26 cellular contexts compared by ENCODE assay signal in the genomic region with DNA sequence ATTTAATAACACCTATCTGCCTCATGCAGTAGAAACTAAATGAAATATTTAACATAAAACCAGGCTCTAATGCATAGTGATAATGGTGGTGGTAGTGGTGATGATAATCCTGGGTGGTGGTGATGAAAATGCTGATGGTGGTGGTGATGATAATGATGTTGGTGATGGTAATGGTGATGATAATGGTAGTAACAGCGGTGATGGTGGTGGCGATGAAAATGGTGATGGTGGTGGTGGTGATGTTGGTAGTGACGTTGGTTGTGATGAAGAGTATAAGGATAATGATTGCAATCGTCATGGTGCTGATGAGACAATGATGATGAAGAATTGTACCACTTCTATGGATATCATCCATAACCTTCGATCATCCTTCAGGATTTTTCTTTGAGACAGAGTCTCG.
DNase-seq lines count a peak whose midpoint lies in the region; ATAC-seq, FAIRE-seq and TF ChIP-seq lines count a peak whose summit lies in the region.
"Had no signal": no experiment of that assay in that cellular context is flagged by ENCODE, and none has a peak within 500 bp of the region (broad histone marks: within the 10 kb centered on the region; RNA-seq: fewer than 3 reads in every experiment).

No MANE protein-coding gene starts in this region.

- H2BK20ac ChIP-seq in IMR-90 (ENCODE audit: low read depth, low read length) = no peak overlapping the region

- H3K9me3 ChIP-seq in IMR-90 (ENCODE audit: control insufficient read depth, insufficient read depth, low read length) (no peaks in the 10 kb centered on the region), esophagus muscularis mucosa (no peaks in the 10 kb centered on the region)
- H3K9me3 ChIP-seq: BE2C, BLaER1 had no signal

- no peak overlapping the region for H3K9ac ChIP-seq in IMR-90 (ENCODE audit: low read depth, low read length)
- H3K9ac ChIP-seq: BLaER1 had no signal

- H3K79me1 ChIP-seq in IMR-90 (ENCODE audit: low read depth in 1 of 2, low read length in 2 of 2) = no peaks in the 10 kb centered on the region

- 100% methylated on average over 2 of the region's 6 CpGs; no CpG with 5 or more reads in 1 of the 2 experiments for WGBS in IMR-90 (ENCODE audit: extremely low coverage in 2 of 2, insufficient read length in 1 of 2), 2 experiments
- 94% methylated on average over 6 of the region's 6 CpGs for WGBS in esophagus muscularis mucosa

- CTCF ChIA-PET in IMR-90 (lab: Yijun Ruan, JAX) = no interaction called here

- H3K27ac ChIP-seq in IMR-90 (ENCODE audit: insufficient read depth, low read length) = no peak overlapping the region
- H3K27ac ChIP-seq in esophagus muscularis mucosa (replicated peaks in 1 of 4) = no peak overlapping the region
- H3K27ac ChIP-seq: BLaER1 had no signal

- H3K14ac ChIP-seq in IMR-90 (replicated peaks; ENCODE audit: low read depth, low read length) = no peak overlapping the region

- no peak overlapping the region for H2BK15ac ChIP-seq in IMR-90 (ENCODE audit: low read depth, low read length)

- no peak overlapping the region for H3K18ac ChIP-seq in IMR-90 (ENCODE audit: low read depth, low read length)

- DNase-seq in HTR-8/SVneo (ENCODE audit: insufficient read length, low spot score) (no peak), IMR-90 (no peak), esophagus muscularis mucosa (ENCODE audit: extremely low spot score) (peak; percentile 8), urothelium cell line (ENCODE audit: low spot score) (no peak)
- DNase-seq: 8988T; ACHN; BE2C; C1 segment of cervical spinal cord; CD4-positive, alpha-beta memory T cell; CD4-positive, CD25-positive, alpha-beta regulatory T cell; CD8-positive, alpha-beta memory T cell; COR-L47; DMS 273 treated with DMSO at 0.1 percent for 48 hours; DMS153; DMS53; DMS79; DND-41; EL; GDM1 had no signal

- intact Hi-C loops in IMR-90 (cut with micrococcal nuclease) (no loop called here), esophagus muscularis mucosa (cut with DNase I) (no loop called here)

- no peak overlapping the region for H3K23ac ChIP-seq in IMR-90 (ENCODE audit: low read depth, low read length)

- H2AK5ac ChIP-seq in IMR-90 (ENCODE audit: low read depth, low read length) = 0 out of 2 replicates have a peak overlapping the region, but pooled peaks have one; percentile 40

- no peaks in the 10 kb centered on the region for H4K20me1 ChIP-seq in IMR-90 (ENCODE audit: insufficient read depth, low read length)
- H4K20me1 ChIP-seq: BLaER1 had no signal

- TF ChIP-seq EP300 in esophagus muscularis mucosa (IDR thresholded peaks at IDR 0.05) = no peak

- H3K4me3 ChIP-seq in IMR-90 (ENCODE audit: insufficient read depth, low read depth, low read length) (no peak overlapping the region), esophagus muscularis mucosa (no peak overlapping the region)
- H3K4me3 ChIP-seq: BLaER1, GM12878 had no signal

- H3K9me1 ChIP-seq in IMR-90 (ENCODE audit: insufficient read depth, low read length) = no peaks in the 10 kb centered on the region

- H4K5ac ChIP-seq in IMR-90 (ENCODE audit: low read depth, low read length) = no peak overlapping the region

- no peak overlapping the region for H2AFZ ChIP-seq in IMR-90 (replicated peaks; ENCODE audit: low read length, poor library complexity)

- TF ChIP-seq CTCF in IMR-90 (conservative IDR thresholded peaks at IDR 0.05; ENCODE audit: low read depth, low read length) (no peak), esophagus muscularis mucosa (IDR thresholded peaks at IDR 0.05) (no peak)

- POLR2A ChIA-PET in IMR-90 (lab: Charles Lee; ENCODE audit: unreplicated experiment) = no interaction called here

- TF ChIP-seq POLR2A in IMR-90 (IDR thresholded peaks at IDR 0.05; ENCODE audit: low read depth, low read length) = no peak
- TF ChIP-seq POLR2A in esophagus muscularis mucosa (IDR thresholded peaks at IDR 0.05; ENCODE audit: low read depth) = no peak
- no peak for TF ChIP-seq POLR2A in GM18505 (IDR thresholded peaks at IDR 0.05; ENCODE audit: borderline replicate concordance, extremely low read depth, insufficient read depth, insufficient read length)

- FAIRE-seq in HTR-8/SVneo (lab: Jason Lieb, UNC) (peak; percentile 76), urothelium cell line (lab: Jason Lieb, UNC) (peak; percentile 37)
- FAIRE-seq: A204.1, GM12878, GM12892 had no signal

- H3K4me1 ChIP-seq in IMR-90 (ENCODE audit: control insufficient read depth, insufficient read depth, low read length) (no peaks in the 10 kb centered on the region), esophagus muscularis mucosa (peaks cover 0 to 19% (median 15%) of the 10 kb centered on the region in 4 donors)
- H3K4me1 ChIP-seq: BE2C, BLaER1 had no signal

- no TSS peak for BruUV-seq in IMR-90 (replicated peaks; lab: Mats Ljungman, UMichigan)

- no peak overlapping the region for H2BK120ac ChIP-seq in IMR-90 (ENCODE audit: low read depth, low read length)

- dilution Hi-C loops in IMR-90 (cut with HindIII; ENCODE audit: low sequenced_read_pairs, unreplicated experiment) = no loop called here

- H3K27me3 ChIP-seq in IMR-90 (ENCODE audit: control insufficient read depth, insufficient read depth, low read length) (peaks cover under 1% of the 10 kb centered on the region; the same call in 1 of the 2 replicates), esophagus muscularis mucosa (no peaks in the 10 kb centered on the region)
- H3K27me3 ChIP-seq: BE2C, BLaER1 had no signal

- no peak for TF ChIP-seq RAD21 in IMR-90 (IDR thresholded peaks at IDR 0.05; ENCODE audit: low read length)

- H3K56ac ChIP-seq in IMR-90 (ENCODE audit: extremely low read depth, insufficient read depth, low read length) = no peak overlapping the region

- H3K36me3 ChIP-seq in IMR-90 (ENCODE audit: control insufficient read depth, insufficient read depth, low read length) (no peaks in the 10 kb centered on the region), esophagus muscularis mucosa (no peaks in the 10 kb centered on the region)
- H3K36me3 ChIP-seq: BE2C, BLaER1 had no signal

- ATAC-seq in IMR-90 (ENCODE audit: low read depth) (no peak), HG02763 (IDR thresholded peaks at IDR 0.05; ENCODE audit: unreplicated experiment) (no peak), GM18868 (IDR thresholded peaks at IDR 0.05; ENCODE audit: unreplicated experiment) (no peak), GM18505 (IDR thresholded peaks at IDR 0.05; ENCODE audit: unreplicated experiment) (no peak)
- ATAC-seq: GM12878 had no signal

- H3K4ac ChIP-seq in IMR-90 (ENCODE audit: low read depth, low read length) = no peak overlapping the region

- in situ Hi-C loops in IMR-90 (cut with MboI; ENCODE audit: low sequenced_read_pairs) = no loop called here

- no peak overlapping the region for H3K4me2 ChIP-seq in IMR-90 (ENCODE audit: low read depth, low read length)
- H3K4me2 ChIP-seq: BLaER1 had no signal

- no peak overlapping the region for H4K8ac ChIP-seq in IMR-90 (ENCODE audit: low read depth in 2 of 2, low read length in 2 of 2)

- no peak overlapping the region for H4K91ac ChIP-seq in IMR-90 (ENCODE audit: insufficient read depth, low read depth, low read length)

- no peak overlapping the region for H2AK9ac ChIP-seq in IMR-90 (replicated peaks; ENCODE audit: low read depth, low read length, poor library complexity)

- H2BK5ac ChIP-seq in IMR-90 (ENCODE audit: low read depth, low read length, poor library complexity, severe bottlenecking) = no peak overlapping the region

TF ChIP-seq in IMR-90, 13 proteins besides CTCF, POLR2A, EP300 and RAD21:
- TF ChIP-seq MXI1 (IDR thresholded peaks at IDR 0.05; ENCODE audit: borderline replicate concordance, low read depth, low read length) = no peak
- TF ChIP-seq MAFK (IDR thresholded peaks at IDR 0.05; ENCODE audit: low read depth, low read length) = no peak
- no peak for TF ChIP-seq CHD1 (IDR thresholded peaks at IDR 0.05; ENCODE audit: low read depth, low read length)
- TF ChIP-seq MAZ (IDR thresholded peaks at IDR 0.05; ENCODE audit: borderline replicate concordance, low read depth, low read length) = no peak
- TF ChIP-seq CEBPB (IDR thresholded peaks at IDR 0.05; ENCODE audit: low read depth, low read length) = no peak
- no peak for TF ChIP-seq NFE2L2 (IDR thresholded peaks at IDR 0.05; ENCODE audit: low read depth, low read length)
- TF ChIP-seq RFX5 (IDR thresholded peaks at IDR 0.05; ENCODE audit: low read depth, low read length) = no peak
- no peak for TF ChIP-seq BHLHE40 (IDR thresholded peaks at IDR 0.05; ENCODE audit: low read depth, low read length)
- no peak for TF ChIP-seq FOS (IDR thresholded peaks at IDR 0.05; ENCODE audit: low read depth, low read length)
- TF ChIP-seq, protein P1, sequence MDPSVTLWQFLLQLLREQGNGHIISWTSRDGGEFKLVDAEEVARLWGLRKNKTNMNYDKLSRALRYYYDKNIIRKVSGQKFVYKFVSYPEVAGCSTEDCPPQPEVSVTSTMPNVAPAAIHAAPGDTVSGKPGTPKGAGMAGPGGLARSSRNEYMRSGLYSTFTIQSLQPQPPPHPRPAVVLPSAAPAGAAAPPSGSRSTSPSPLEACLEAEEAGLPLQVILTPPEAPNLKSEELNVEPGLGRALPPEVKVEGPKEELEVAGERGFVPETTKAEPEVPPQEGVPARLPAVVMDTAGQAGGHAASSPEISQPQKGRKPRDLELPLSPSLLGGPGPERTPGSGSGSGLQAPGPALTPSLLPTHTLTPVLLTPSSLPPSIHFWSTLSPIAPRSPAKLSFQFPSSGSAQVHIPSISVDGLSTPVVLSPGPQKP (IDR thresholded peaks at IDR 0.05; ENCODE audit: borderline replicate concordance, low read depth, low read length) = no peak
- TF ChIP-seq, protein P2, sequence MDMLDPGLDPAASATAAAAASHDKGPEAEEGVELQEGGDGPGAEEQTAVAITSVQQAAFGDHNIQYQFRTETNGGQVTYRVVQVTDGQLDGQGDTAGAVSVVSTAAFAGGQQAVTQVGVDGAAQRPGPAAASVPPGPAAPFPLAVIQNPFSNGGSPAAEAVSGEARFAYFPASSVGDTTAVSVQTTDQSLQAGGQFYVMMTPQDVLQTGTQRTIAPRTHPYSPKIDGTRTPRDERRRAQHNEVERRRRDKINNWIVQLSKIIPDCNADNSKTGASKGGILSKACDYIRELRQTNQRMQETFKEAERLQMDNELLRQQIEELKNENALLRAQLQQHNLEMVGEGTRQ (IDR thresholded peaks at IDR 0.05; ENCODE audit: low read depth, low read length) = no peak
- TF ChIP-seq RCOR1 (IDR thresholded peaks at IDR 0.05; ENCODE audit: insufficient replicate concordance, low read length) = no peak
- TF ChIP-seq SMC3 (IDR thresholded peaks at IDR 0.05; ENCODE audit: low read depth, low read length) = no peak
